Comparison of ENCODE assay signal across 1 cellular context in genomic region chr20:62728028-62728780, GRCh38.
TF ChIP-seq lines count a peak whose summit lies in the region.

No MANE protein-coding gene starts in this region.

TF ChIP-seq in GM23338, 12 proteins besides CTCF, POLR2A, EP300 and RAD21 (continued from another document):
- no peak for TF ChIP-seq ZNF462 (CRISPR knock-in tag; IDR thresholded peaks at IDR 0.05)
- no peak for TF ChIP-seq EZH2 (IDR thresholded peaks at IDR 0.05; ENCODE audit: low read depth, unreplicated experiment)
- no peak for TF ChIP-seq ZNF114 (CRISPR knock-in tag; IDR thresholded peaks at IDR 0.05)
- no peak for TF ChIP-seq CREB1 (CRISPR knock-in tag; IDR thresholded peaks at IDR 0.05; ENCODE audit: low read depth)
